In the genomic region with DNA sequence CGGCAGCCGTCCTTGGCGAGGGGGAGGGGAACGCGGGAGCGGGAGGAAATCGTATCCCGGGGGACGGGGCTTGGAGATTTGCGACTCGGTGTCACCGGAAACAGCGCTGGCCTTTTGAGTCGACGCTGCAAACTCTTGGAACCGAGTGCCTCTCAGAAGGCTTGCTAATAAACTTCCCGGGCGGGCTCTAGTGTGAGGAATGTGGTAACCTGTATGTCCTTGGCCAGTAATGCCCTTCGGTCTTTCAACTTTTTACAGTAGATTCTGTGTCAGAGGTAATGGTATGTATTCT, we compare ENCODE assay signal across 8 cellular contexts.
DNase-seq lines count a peak whose midpoint lies in the region; ATAC-seq, FAIRE-seq and TF ChIP-seq lines count a peak whose summit lies in the region.

No MANE protein-coding gene starts in this region.

- no peaks in the 10 kb centered on the region for H3K79me1 ChIP-seq in mesendoderm (ENCODE audit: low read length)

- H3K4me3 Mint-ChIP-seq in CD4-positive, CD25-positive, alpha-beta regulatory T cell = peak overlapping the region; percentile 81 to 100 (median 96)

- H4K5ac ChIP-seq in mesendoderm (ENCODE audit: low read length) = no peak overlapping the region

- H3K27ac ChIP-seq in CD4-positive, CD25-positive, alpha-beta regulatory T cell (ENCODE audit: insufficient read depth, low read length, poor library complexity, severe bottlenecking) = peak overlapping the region; percentile 97
- H3K27ac ChIP-seq in K562 (ENCODE audit: extremely low read depth, low read depth, low read length) (peak overlapping the region; percentile 90), mesendoderm (ENCODE audit: low read depth, low read length) (peak overlapping the region; percentile 95)

- peak overlapping the region; percentile 86 for H3K4me2 ChIP-seq in K562 (ENCODE audit: insufficient read depth, low read length)
- H3K4me2 ChIP-seq in mesendoderm (ENCODE audit: low read length) = peak overlapping the region; percentile 19

- no peak overlapping the region for H4K8ac ChIP-seq in mesendoderm (ENCODE audit: low read depth, low read length)

- H2BK5ac ChIP-seq in mesendoderm (ENCODE audit: low read length) = peak overlapping the region; percentile 87

- H3K4me1 ChIP-seq in CD4-positive, CD25-positive, alpha-beta regulatory T cell (ENCODE audit: control insufficient read depth, insufficient read depth, low read length, poor library complexity, severe bottlenecking) = peaks cover 45% of the 10 kb centered on the region
- H3K4me1 ChIP-seq in K562 (replicated peaks in 1 of 2; ENCODE audit: control insufficient read depth in 2 of 2, insufficient read depth in 2 of 2, low read length in 2 of 2) (peaks cover 7 to 15% of the 10 kb centered on the region in 2 experiments; a peak in 4 of 5 replicates), mesendoderm (ENCODE audit: control insufficient read depth, low read depth, low read length) (no peaks in the 10 kb centered on the region)

- peak overlapping the region; percentile 91 for H3K4me3 ChIP-seq in CD4-positive, CD25-positive, alpha-beta regulatory T cell (ENCODE audit: low read depth, low read length)
- H3K4me3 ChIP-seq in K562 (peak overlapping the region; percentile 68), mesendoderm (ENCODE audit: low read length) (peak overlapping the region; percentile 96)

- FAIRE-seq in K562 (lab: Jason Lieb, UNC) = no peak

- no peaks in the 10 kb centered on the region for H3K36me3 ChIP-seq in CD4-positive, CD25-positive, alpha-beta regulatory T cell (ENCODE audit: control insufficient read depth, insufficient read depth, low read length)
- H3K36me3 ChIP-seq in K562 (ENCODE audit: control insufficient read depth, insufficient read depth, low read length) (peaks cover 47% of the 10 kb centered on the region), mesendoderm (ENCODE audit: control insufficient read depth, insufficient read depth, low read length) (no peaks in the 10 kb centered on the region)

- TF ChIP-seq RAD21 in K562 (CRISPR knock-in tag; conservative IDR thresholded peaks at IDR 0.05 in 1 of 2, IDR thresholded peaks at IDR 0.05 in 1 of 2) = no peak

- intact Hi-C loops in K562 (cut with micrococcal nuclease) = loop anchor here (2.0 to 5.0 kb wide), 5 partner anchors 46 to 155 kb away; partner anchors contain the start of gene PTPDC1

- CTCF ChIA-PET in K562 (lab: Yijun Ruan, JAX; ENCODE audit: low intra/inter-chr PET ratio) = no interaction called here

- H3K36me3 Mint-ChIP-seq in CD4-positive, CD25-positive, alpha-beta regulatory T cell = no peaks in the 10 kb centered on the region

- H2AK5ac ChIP-seq in mesendoderm (ENCODE audit: low read length) = no peak overlapping the region

- ATAC-seq in CD4-positive, CD25-positive, alpha-beta regulatory T cell (ENCODE audit: low read depth in 2 of 2) = no peak
- ATAC-seq in HG03175 (IDR thresholded peaks at IDR 0.05; ENCODE audit: unreplicated experiment) = peak; percentile 4
- ATAC-seq in K562 = peak; percentile 42
- no peak for ATAC-seq in GM18511 (IDR thresholded peaks at IDR 0.05; ENCODE audit: unreplicated experiment)

- no peaks in the 10 kb centered on the region for H3K9me3 Mint-ChIP-seq in CD4-positive, CD25-positive, alpha-beta regulatory T cell

- H3K9me1 ChIP-seq in K562 (ENCODE audit: control insufficient read depth, insufficient read depth, low read length) = no peaks in the 10 kb centered on the region

- H3K9me3 ChIP-seq in CD4-positive, CD25-positive, alpha-beta regulatory T cell (ENCODE audit: control insufficient read depth in 2 of 2, low read length in 2 of 2) = no peaks in the 10 kb centered on the region
- no peaks in the 10 kb centered on the region for H3K9me3 ChIP-seq in K562 (replicated peaks; ENCODE audit: control insufficient read depth, insufficient read depth, low read depth, low read length)

- no peaks in the 10 kb centered on the region for H3K27me3 ChIP-seq in CD4-positive, CD25-positive, alpha-beta regulatory T cell (ENCODE audit: control insufficient read depth, insufficient read depth, low read length)
- no peaks in the 10 kb centered on the region for H3K27me3 ChIP-seq in K562 (ENCODE audit: control insufficient read depth in 2 of 2, insufficient read depth in 2 of 2, low read length in 2 of 2)
- H3K27me3 ChIP-seq in mesendoderm (ENCODE audit: insufficient read depth, low read length, poor library complexity) = no peaks in the 10 kb centered on the region

- 0% methylated on average over 14 of the region's 19 CpGs for WGBS in K562 (ENCODE audit: insufficient coverage, low coverage, missing lambda C conversion rate)
- no CpG with 5 or more reads among the region's 19 CpGs for WGBS in mesendoderm (ENCODE audit: extremely low coverage, insufficient coverage, low lambda C conversion rate)

- in situ Hi-C loops in K562 (cut with MboI) = no loop called here

- no peak overlapping the region for H3K23ac ChIP-seq in mesendoderm (ENCODE audit: low read length)

- no peak for TF ChIP-seq CTCF in K562 (IDR thresholded peaks at IDR 0.05 in 2 of 3, conservative IDR thresholded peaks at IDR 0.05 in 1 of 3; ENCODE audit: insufficient read depth in 2 of 3, low read depth in 1 of 3, low read length in 3 of 3)

- H2BK15ac ChIP-seq in mesendoderm (replicated peaks; ENCODE audit: low read depth) = no peak overlapping the region

- H3K27ac Mint-ChIP-seq in CD4-positive, CD25-positive, alpha-beta regulatory T cell = peak overlapping the region; percentile 72 to 98 (median 91)

- peak; percentile 77 for TF ChIP-seq POLR2A in K562 (conservative IDR thresholded peaks at IDR 0.05)

- no TSS peak for BruUV-seq in K562 (replicated peaks; lab: Mats Ljungman, UMichigan)

- peak overlapping the region; percentile 46 for H3K18ac ChIP-seq in mesendoderm (ENCODE audit: low read length)

- H3K79me2 ChIP-seq in K562 (ENCODE audit: control insufficient read depth, insufficient read depth, low read length) = peaks cover 52% of the 10 kb centered on the region
- peaks cover 45% of the 10 kb centered on the region for H3K79me2 ChIP-seq in mesendoderm (ENCODE audit: control insufficient read depth, insufficient read depth, low read length)

- peaks cover 23% of the 10 kb centered on the region for H4K20me1 ChIP-seq in K562 (replicated peaks; ENCODE audit: control insufficient read depth, insufficient read depth, low read length)

- TF ChIP-seq EP300 in K562 (IDR thresholded peaks at IDR 0.05; ENCODE audit: low read length) = no peak

- H2AFZ ChIP-seq in K562 (ENCODE audit: low read depth, low read length) = no peak overlapping the region

- H3K4ac ChIP-seq in mesendoderm (ENCODE audit: low read depth, low read length) = peak overlapping the region; percentile 77

- no peak for DNase-seq in CD4-positive, CD25-positive, alpha-beta regulatory T cell
- DNase-seq in K562 (ENCODE audit: extremely low read depth in 1 of 4, low spot score in 3 of 4) (no peak), mesendoderm (peak; percentile 96), NCI-H1694 treated with DMSO at 0.1 percent for 48 hours (lab: John Stamatoyannopoulos, UW) (no peak), SKM-1 treated with dmso at 0.1 percent for 144 hours (lab: John Stamatoyannopoulos, UW; ENCODE audit: unreplicated experiment) (no peak), NCI-H2029 (lab: John Stamatoyannopoulos, UW) (no peak)

- H3K4me1 Mint-ChIP-seq in CD4-positive, CD25-positive, alpha-beta regulatory T cell = peaks cover 35 to 63% (median 46%) of the 10 kb centered on the region in 4 donors

- POLR2A ChIA-PET in K562 (lab: Yijun Ruan, JAX) = interaction anchor here (1.0 to 1.1 kb wide), 5 partner anchors 34 to 153 kb away, joined by 3 read pairs; no protein-coding TSS in a partner anchor

- peak overlapping the region; percentile 99 for H3K56ac ChIP-seq in mesendoderm (ENCODE audit: low read length)

- H3K9ac ChIP-seq in K562 (ENCODE audit: insufficient read depth in 1 of 2, low read depth in 2 of 2, low read length in 2 of 2) = peak overlapping the region; percentile 93 to 98
- peak overlapping the region; percentile 97 for H3K9ac ChIP-seq in mesendoderm (ENCODE audit: low read length)

- no peaks in the 10 kb centered on the region for H3K27me3 Mint-ChIP-seq in CD4-positive, CD25-positive, alpha-beta regulatory T cell

- no peak overlapping the region for H2BK120ac ChIP-seq in mesendoderm (ENCODE audit: low read depth, low read length)

TF ChIP-seq in K562, 482 proteins besides CTCF, POLR2A, EP300 and RAD21 (continues in another document):
- TF ChIP-seq ZBTB7A (IDR thresholded peaks at IDR 0.05; ENCODE audit: borderline replicate concordance, control insufficient read depth, low read depth, low read length) (no peak), HDAC1 (IDR thresholded peaks at IDR 0.05) (peak in 1 of 2 experiments; percentile 69; a peak in 1 of 4 replicates), JUND (IDR thresholded peaks at IDR 0.05; ENCODE audit: borderline replicate concordance, low read depth, low read length) (no peak), JUND (tag; IDR thresholded peaks at IDR 0.05; ENCODE audit: borderline replicate concordance, low read depth, low read length) (no peak), POLR2B (IDR thresholded peaks at IDR 0.05; ENCODE audit: low read depth, partially characterized antibody) (peak; percentile 70)
- TF ChIP-seq, protein P1, sequence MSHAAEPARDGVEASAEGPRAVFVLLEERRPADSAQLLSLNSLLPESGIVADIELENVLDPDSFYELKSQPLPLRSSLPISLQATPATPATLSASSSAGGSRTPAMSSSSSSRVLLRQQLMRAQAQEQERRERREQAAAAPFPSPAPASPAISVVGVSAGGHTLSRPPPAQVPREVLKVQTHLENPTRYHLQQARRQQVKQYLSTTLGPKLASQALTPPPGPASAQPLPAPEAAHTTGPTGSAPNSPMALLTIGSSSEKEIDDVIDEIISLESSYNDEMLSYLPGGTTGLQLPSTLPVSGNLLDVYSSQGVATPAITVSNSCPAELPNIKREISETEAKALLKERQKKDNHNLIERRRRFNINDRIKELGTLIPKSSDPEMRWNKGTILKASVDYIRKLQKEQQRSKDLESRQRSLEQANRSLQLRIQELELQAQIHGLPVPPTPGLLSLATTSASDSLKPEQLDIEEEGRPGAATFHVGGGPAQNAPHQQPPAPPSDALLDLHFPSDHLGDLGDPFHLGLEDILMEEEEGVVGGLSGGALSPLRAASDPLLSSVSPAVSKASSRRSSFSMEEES (CRISPR knock-in tag; IDR thresholded peaks at IDR 0.05) = no peak
- TF ChIP-seq, protein P2, sequence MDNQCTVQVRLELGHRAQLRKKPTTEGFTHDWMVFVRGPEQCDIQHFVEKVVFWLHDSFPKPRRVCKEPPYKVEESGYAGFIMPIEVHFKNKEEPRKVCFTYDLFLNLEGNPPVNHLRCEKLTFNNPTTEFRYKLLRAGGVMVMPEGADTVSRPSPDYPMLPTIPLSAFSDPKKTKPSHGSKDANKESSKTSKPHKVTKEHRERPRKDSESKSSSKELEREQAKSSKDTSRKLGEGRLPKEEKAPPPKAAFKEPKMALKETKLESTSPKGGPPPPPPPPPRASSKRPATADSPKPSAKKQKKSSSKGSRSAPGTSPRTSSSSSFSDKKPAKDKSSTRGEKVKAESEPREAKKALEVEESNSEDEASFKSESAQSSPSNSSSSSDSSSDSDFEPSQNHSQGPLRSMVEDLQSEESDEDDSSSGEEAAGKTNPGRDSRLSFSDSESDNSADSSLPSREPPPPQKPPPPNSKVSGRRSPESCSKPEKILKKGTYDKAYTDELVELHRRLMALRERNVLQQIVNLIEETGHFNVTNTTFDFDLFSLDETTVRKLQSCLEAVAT (IDR thresholded peaks at IDR 0.05) = peak; percentile 27 to 75; a peak in 2 of 4 replicates

Comparison
In these comparisons a context has a peak if more than half of its experiments do, and no peak if none do; other contexts are left out.
1. ATAC-seq: peak in HG03175 (single experiment) and K562 (single experiment); none in CD4-positive, CD25-positive, alpha-beta regulatory T cell (0 of 2) and GM18511 (single experiment).
2. Peak in every context shown above with its lines, with median percentiles within 50 percentile points of each other: H3K27ac ChIP-seq and H3K4me3 ChIP-seq.